In the genomic region with DNA sequence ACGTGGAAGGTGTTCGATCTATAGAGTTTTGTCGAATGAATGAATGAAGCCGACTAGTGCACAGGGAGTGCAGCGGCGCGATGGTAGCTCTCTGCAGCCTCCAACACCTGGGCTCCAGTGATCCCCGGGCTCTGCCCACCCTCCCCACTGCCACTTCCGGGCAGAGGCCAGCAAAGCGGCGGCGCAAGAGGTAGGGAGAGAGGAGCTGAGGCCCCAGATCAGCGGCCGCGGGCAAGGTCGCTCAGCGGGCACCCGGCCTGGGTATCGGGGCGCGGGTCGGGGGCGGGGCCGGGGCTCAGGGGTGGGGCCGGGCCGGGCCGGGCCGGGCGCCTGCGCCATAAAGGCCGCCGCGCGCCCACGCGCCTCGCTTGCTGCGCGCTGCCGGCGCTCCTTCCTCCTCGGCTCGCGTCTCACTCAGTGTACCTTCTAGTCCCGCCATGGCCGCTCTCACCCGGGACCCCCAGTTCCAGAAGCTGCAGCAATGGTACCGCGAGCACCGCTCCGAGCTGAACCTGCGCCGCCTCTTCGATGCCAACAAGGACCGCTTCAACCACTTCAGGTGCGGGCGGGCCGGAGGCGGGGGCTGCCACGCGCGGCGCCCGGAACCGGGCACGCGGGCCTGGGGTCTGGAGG, we compare ENCODE assay signal across 8 cellular contexts. TPM values are rescaled to one million over a fixed set of nuclear protein-coding genes. Genes with fewer than 3 reads are reported as not detected.
A peak's percentile ranks its signal among the peaks of the same experiment; 100 is the strongest.
DNase-seq lines count a peak whose midpoint lies in the region; ATAC-seq lines count a peak whose summit lies in the region.

A gene (plus strand): TSS at position 367 of the 633 bp plus-strand sequence. CDS start 71 bp downstream, at position 438.

- peak; percentile 54 for ATAC-seq in HG03095 (IDR thresholded peaks at IDR 0.05; ENCODE audit: unreplicated experiment)

- DNase-seq in NK-92 treated with Interleukin-12 subunit alpha and Interleukin-12 subunit beta, amount 100 ng/mL, for 24 hours (lab: John Stamatoyannopoulos, UW): peak; percentile 64
- no peak for DNase-seq in NK-92 (lab: John Stamatoyannopoulos, UW; ENCODE audit: unreplicated experiment)
- peak; percentile 85 for DNase-seq in NCI-H345 treated with DMSO at 0.1 percent for 48 hours (lab: John Stamatoyannopoulos, UW; ENCODE audit: unreplicated experiment)
- peak; percentile 58 for DNase-seq in activated CD4-positive, alpha-beta T cell treated with anti-CD3 and anti-CD28 coated beads for 1 hour
- DNase-seq in cerebellum (ENCODE audit: low spot score): peak; percentile 87
- DNase-seq in kidney glomerular epithelial cell (lab: John Stamatoyannopoulos, UW): peak; percentile 19
- DNase-seq in stimulated activated CD4-positive, alpha-beta T cell treated with anti-CD3 and anti-CD28 coated beads, Interleukin-15, amount 100 ng/mL, for 24 hours: peak; percentile 83

RNA-seq across cellular contexts. Expression of the gene that starts here (rescaled TPM):
- total RNA-seq in cerebellum: 115 TPM
